ENCODE assay signal across 8 cellular contexts in genomic region chr6:25717856-25718740, GRCh38. TPM values are rescaled to one million over a fixed set of nuclear protein-coding genes. Genes with fewer than 3 reads are reported as not detected.
DNase-seq lines count a peak whose midpoint lies in the region; ATAC-seq lines count a peak whose summit lies in the region.

No MANE protein-coding gene starts in this region.

- peak; percentile 4 for DNase-seq in NCI-H1436 (lab: John Stamatoyannopoulos, UW)
- no peak for DNase-seq in NCI-H1436 treated with DMSO at 0.1 percent for 48 hours (lab: John Stamatoyannopoulos, UW)
- peak; percentile 24 for DNase-seq in NCI-H2029 (lab: John Stamatoyannopoulos, UW)
- DNase-seq in amniotic epithelial cell (ENCODE audit: low read depth) = peak; percentile 14
- no peak for DNase-seq in left lobe of liver (ENCODE audit: low spot score)

- peak; percentile 76 for ATAC-seq in left lobe of liver
- no peak for ATAC-seq in HG02840 (IDR thresholded peaks at IDR 0.05; ENCODE audit: low FRiP score, unreplicated experiment)
- no peak for ATAC-seq in GM21526 (IDR thresholded peaks at IDR 0.05; ENCODE audit: low FRiP score, unreplicated experiment)
- ATAC-seq in HG03439 (IDR thresholded peaks at IDR 0.05; ENCODE audit: unreplicated experiment) = no peak

RNA-seq across cellular contexts. Expression of gene SLC17A4, which starts 36.4 kb away (rescaled TPM):
- total RNA-seq in left lobe of liver = 19.2 TPM

Comparison
In these comparisons a context has a peak if more than half of its experiments do, and no peak if none do; other contexts are left out.
1. DNase-seq: peak in NCI-H1436 (single experiment), NCI-H2029 (single experiment) and amniotic epithelial cell (single experiment); none in NCI-H1436 treated with DMSO at 0.1 percent for 48 hours (single experiment) and left lobe of liver (single experiment).